In genomic region chr5:174910245-174910737, GRCh38 we compare ENCODE assay signal across 1 cellular context.
TF ChIP-seq lines count a peak whose summit lies in the region.

No MANE protein-coding gene starts in this region.

TF ChIP-seq in HepG2, 621 proteins besides CTCF, POLR2A, EP300 and RAD21 (continued from another document and continues in another):
- TF ChIP-seq NFAT5 (CRISPR knock-in tag; IDR thresholded peaks at IDR 0.05), result no peak
- no peak for TF ChIP-seq ZNF749 (CRISPR knock-in tag; IDR thresholded peaks at IDR 0.05; ENCODE audit: borderline replicate concordance)
- no peak for TF ChIP-seq SNRNP70 (IDR thresholded peaks at IDR 0.05; ENCODE audit: low read depth, low read length)
- TF ChIP-seq ZNF335 (CRISPR knock-in tag; IDR thresholded peaks at IDR 0.05), result no peak
- no peak for TF ChIP-seq NFE2L1 (CRISPR knock-in tag; IDR thresholded peaks at IDR 0.05; ENCODE audit: borderline replicate concordance)
- TF ChIP-seq SMC3 (IDR thresholded peaks at IDR 0.05; ENCODE audit: low read length), result peak; percentile 55
- TF ChIP-seq ARID2 (CRISPR knock-in tag; IDR thresholded peaks at IDR 0.05; ENCODE audit: borderline replicate concordance), result no peak
- no peak for TF ChIP-seq ZBTB38 (CRISPR knock-in tag; IDR thresholded peaks at IDR 0.05)
- no peak for TF ChIP-seq ZNF318 (CRISPR knock-in tag; IDR thresholded peaks at IDR 0.05)
- no peak for TF ChIP-seq ZNF709 (CRISPR knock-in tag; IDR thresholded peaks at IDR 0.05)
- no peak for TF ChIP-seq ZNF619 (CRISPR knock-in tag; IDR thresholded peaks at IDR 0.05)
- no peak for TF ChIP-seq EED (CRISPR knock-in tag; IDR thresholded peaks at IDR 0.05)
- TF ChIP-seq HNF1B (CRISPR knock-in tag; IDR thresholded peaks at IDR 0.05), result peak; percentile 72
- TF ChIP-seq FOXM1 (CRISPR knock-in tag; IDR thresholded peaks at IDR 0.05), result no peak
- no peak for TF ChIP-seq MXI1 (IDR thresholded peaks at IDR 0.05; ENCODE audit: borderline replicate concordance, low read depth, low read length)
- TF ChIP-seq TAF1 (CRISPR knock-in tag; IDR thresholded peaks at IDR 0.05), result no peak
- no peak for TF ChIP-seq ZNF496 (CRISPR knock-in tag; IDR thresholded peaks at IDR 0.05; ENCODE audit: insufficient replicate concordance)
- peak; percentile 50 for TF ChIP-seq XRCC5 (optimal IDR thresholded peaks at IDR 0.05; ENCODE audit: low read length)
- TF ChIP-seq EHMT2 (IDR thresholded peaks at IDR 0.05; ENCODE audit: borderline replicate concordance, low read depth, low read length), result no peak
- TF ChIP-seq ZBTB49 (CRISPR knock-in tag; IDR thresholded peaks at IDR 0.05; ENCODE audit: borderline replicate concordance), result no peak
- no peak for TF ChIP-seq REXO4 (CRISPR knock-in tag; IDR thresholded peaks at IDR 0.05; ENCODE audit: borderline replicate concordance)
- 0 out of 4 replicates have a peak, but pooled peaks of 1 of the 2 experiments have one; percentile 37 for TF ChIP-seq HMGXB4 (CRISPR knock-in tag; IDR thresholded peaks at IDR 0.05; ENCODE audit: borderline replicate concordance in 1 of 2, low read depth in 1 of 2)
- no peak for TF ChIP-seq MEF2D (CRISPR knock-in tag; IDR thresholded peaks at IDR 0.05)
- 0 out of 2 replicates have a peak, but pooled peaks have one; percentile 30 for TF ChIP-seq NR0B2 (CRISPR knock-in tag; IDR thresholded peaks at IDR 0.05)
- no peak for TF ChIP-seq TCF7L2 (IDR thresholded peaks at IDR 0.05; ENCODE audit: low read depth, low read length)
- no peak for TF ChIP-seq IRF9 (CRISPR knock-in tag; IDR thresholded peaks at IDR 0.05; ENCODE audit: borderline replicate concordance)
- no peak for TF ChIP-seq NFRKB (IDR thresholded peaks at IDR 0.05)
- peak; percentile 24; the same call in 1 of the 2 replicates for TF ChIP-seq ZNF687 (CRISPR knock-in tag; IDR thresholded peaks at IDR 0.05)
- TF ChIP-seq PAF1 (CRISPR knock-in tag; IDR thresholded peaks at IDR 0.05), result no peak
- TF ChIP-seq ZNF816 (CRISPR knock-in tag; IDR thresholded peaks at IDR 0.05; ENCODE audit: borderline replicate concordance), result no peak
- no peak for TF ChIP-seq ZNF703 (CRISPR knock-in tag; IDR thresholded peaks at IDR 0.05; ENCODE audit: borderline replicate concordance)
